10 cellular contexts compared by ENCODE assay signal in the genomic region with DNA sequence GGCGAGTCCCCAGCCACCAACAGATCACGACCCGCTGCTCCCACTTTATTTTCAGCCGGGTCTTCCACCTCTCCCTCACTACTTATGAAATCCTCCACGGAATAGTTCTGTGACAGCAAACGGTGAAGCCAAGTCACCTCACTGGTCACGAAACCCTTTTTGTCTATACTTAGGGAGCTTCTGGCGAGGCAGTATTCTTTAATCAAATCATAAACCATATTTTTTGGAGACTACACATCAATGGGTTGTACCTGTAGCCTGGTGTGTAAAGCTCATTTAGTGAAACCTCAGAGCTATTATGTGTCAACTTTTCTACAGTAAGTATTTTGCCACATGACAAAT. TPM values are rescaled to one million over a fixed set of nuclear protein-coding genes. Genes with fewer than 3 reads are reported as not detected.
DNase-seq lines count a peak whose midpoint lies in the region; ATAC-seq, FAIRE-seq and TF ChIP-seq lines count a peak whose summit lies in the region.
"Had no signal": no experiment of that assay in that cellular context is flagged by ENCODE, and none has a peak within 500 bp of the region (broad histone marks: within the 10 kb centered on the region; RNA-seq: fewer than 3 reads in every experiment).

No MANE protein-coding gene starts in this region.

- no peak for TF ChIP-seq POLR2A in prostate gland (IDR thresholded peaks at IDR 0.05)

- no peaks in the 10 kb centered on the region for H3F3A ChIP-seq in PC-3 (ENCODE audit: low read length, unreplicated experiment)

- H3K79me2 ChIP-seq in PC-3 (ENCODE audit: low read length) = peaks cover 30% of the 10 kb centered on the region

- no peak overlapping the region for H3K4me3 Mint-ChIP-seq in CD4-positive, alpha-beta T cell
- H3K4me3 Mint-ChIP-seq: activated CD4-positive, alpha-beta memory T cell treated with anti-CD3 and anti-CD28 coated beads for 36 hours had no signal

- no peaks in the 10 kb centered on the region for H3K9me2 ChIP-seq in PC-3 (replicated peaks; ENCODE audit: low read length)

- CTCF ChIA-PET in CD4-positive, alpha-beta T cell (lab: Charles Lee) = interaction anchor here (0.9 to 2.6 kb wide), 5 partner anchors 56 to 956 kb away, joined by 3 to 11 read pairs (median 3); a partner anchor contains a TSS
- CTCF ChIA-PET in PC-3 (lab: Charles Lee) = no interaction called here

- no peak overlapping the region for H3K27ac Mint-ChIP-seq in CD4-positive, alpha-beta T cell
- H3K27ac Mint-ChIP-seq: activated CD4-positive, alpha-beta memory T cell treated with anti-CD3 and anti-CD28 coated beads for 36 hours had no signal

- FAIRE-seq in RCC 7860 (lab: Jason Lieb, UNC) = no peak
- FAIRE-seq: frontal cortex had no signal

- H3K9me3 Mint-ChIP-seq in CD4-positive, alpha-beta T cell = no peaks in the 10 kb centered on the region
- H3K9me3 Mint-ChIP-seq: activated CD4-positive, alpha-beta memory T cell treated with anti-CD3 and anti-CD28 coated beads for 36 hours had no signal

- POLR2A ChIA-PET in CD4-positive, alpha-beta T cell (lab: Charles Lee) = interaction anchor here (1.0 to 2.6 kb wide), 14 partner anchors 9 to 955 kb away, joined by 3 to 19 read pairs (median 6); a partner anchor contains a TSS
- POLR2A ChIA-PET in PC-3 (lab: Charles Lee; ENCODE audit: unreplicated experiment) = no interaction called here

- H3K4me1 Mint-ChIP-seq in CD4-positive, alpha-beta T cell (ENCODE audit: low read depth) = peaks cover 17% of the 10 kb centered on the region

- H3K36me3 Mint-ChIP-seq in CD4-positive, alpha-beta T cell (ENCODE audit: low read depth) = peaks cover 18% of the 10 kb centered on the region

- TSS peak; percentile 50 for BruUV-seq in PC-3 (replicated peaks; lab: Mats Ljungman, UMichigan)

- no peak for DNase-seq in CD4-positive, alpha-beta T cell
- DNase-seq in PC-3 (no peak), fibroblast of mammary gland (ENCODE audit: low read depth) (no peak), prostate gland (ENCODE audit: low spot score) (no peak), RCC 7860 (ENCODE audit: low spot score) (no peak), epidermal melanocyte (ENCODE audit: insufficient read length, low spot score) (no peak)

- no peaks in the 10 kb centered on the region for H3K9me3 ChIP-seq in CD4-positive, alpha-beta T cell (ENCODE audit: control insufficient read depth, low read length)
- no peaks in the 10 kb centered on the region for H3K9me3 ChIP-seq in PC-3 (ENCODE audit: low read length)
- no peaks in the 10 kb centered on the region for H3K9me3 ChIP-seq in prostate gland

- ATAC-seq in CD4-positive, alpha-beta T cell (ENCODE audit: poor library complexity) = no peak
- ATAC-seq in PC-3 (no peak), HG02840 (IDR thresholded peaks at IDR 0.05; ENCODE audit: low FRiP score, unreplicated experiment) (no peak), HG03196 (IDR thresholded peaks at IDR 0.05; ENCODE audit: unreplicated experiment) (no peak)

- no peaks in the 10 kb centered on the region for H3K27me3 Mint-ChIP-seq in CD4-positive, alpha-beta T cell
- H3K27me3 Mint-ChIP-seq: activated CD4-positive, alpha-beta memory T cell treated with anti-CD3 and anti-CD28 coated beads for 36 hours had no signal

- intact Hi-C loops in CD4-positive, alpha-beta T cell (cut with DNase I, micrococcal nuclease) = loop anchor here in 1 of 2 experiments (5.0 to 10.0 kb wide), 4 partner anchors 144 to 1806 kb away; a partner anchor contains a TSS
- intact Hi-C loops in PC-3 (cut with micrococcal nuclease) = loop anchor here (5.0 kb wide), 1 partner anchor 46 kb away; no protein-coding TSS in a partner anchor
- intact Hi-C loops in prostate gland (cut with DNase I) = loop anchor here (5.0 kb wide), 1 partner anchor 229 kb away; no protein-coding TSS in a partner anchor

- no peaks in the 10 kb centered on the region for H3K27me3 ChIP-seq in CD4-positive, alpha-beta T cell (ENCODE audit: control insufficient read depth, insufficient read depth, low read length)
- no peaks in the 10 kb centered on the region for H3K27me3 ChIP-seq in PC-3 (ENCODE audit: low read length)
- H3K27me3 ChIP-seq in prostate gland (replicated peaks; ENCODE audit: insufficient read depth) = no peaks in the 10 kb centered on the region

- peak overlapping the region; percentile 58 for H3K9ac ChIP-seq in PC-3 (ENCODE audit: low read length)

- no peak for TF ChIP-seq CTCF in CD4-positive, alpha-beta T cell (IDR thresholded peaks at IDR 0.05)
- TF ChIP-seq CTCF in PC-3 (conservative IDR thresholded peaks at IDR 0.05; ENCODE audit: low read depth, low read length) = no peak
- no peak for TF ChIP-seq CTCF in fibroblast of mammary gland (conservative IDR thresholded peaks at IDR 0.05; ENCODE audit: control insufficient read depth, insufficient read depth, low read depth, low read length)
- TF ChIP-seq CTCF in prostate gland (IDR thresholded peaks at IDR 0.05) = no peak

- peak overlapping the region; percentile 89 for H2AFZ ChIP-seq in PC-3 (ENCODE audit: low read length)

- peak overlapping the region; percentile 96 for H3K4me3 ChIP-seq in PC-3 (ENCODE audit: low read length)
- H3K4me3 ChIP-seq in fibroblast of mammary gland (ENCODE audit: control insufficient read depth, low read depth, low read length) = peak overlapping the region; percentile 93
- peak overlapping the region; percentile 72 to 82 for H3K4me3 ChIP-seq in prostate gland

- WGBS in prostate gland = 2% methylated on average over 8 of the region's 8 CpGs

- H3K4me1 ChIP-seq in PC-3 (ENCODE audit: insufficient read depth, low read length) (peaks cover 23% of the 10 kb centered on the region), prostate gland (replicated peaks) (peaks cover 6% of the 10 kb centered on the region)

- H4K20me1 ChIP-seq in PC-3 (ENCODE audit: low read length) = peaks cover 14% of the 10 kb centered on the region

- H3K4me2 ChIP-seq in PC-3 (ENCODE audit: low read length) = peak overlapping the region; percentile 80

- H3K27ac ChIP-seq in CD4-positive, alpha-beta T cell (ENCODE audit: low read depth, low read length) = peak overlapping the region; percentile 84
- H3K27ac ChIP-seq in PC-3 (ENCODE audit: low read length) (no peak overlapping the region), prostate gland (peak overlapping the region; percentile 94 to 95)

- peaks cover 12% of the 10 kb centered on the region for H3K36me3 ChIP-seq in PC-3 (ENCODE audit: low read depth, low read length)
- no peaks in the 10 kb centered on the region for H3K36me3 ChIP-seq in prostate gland

RNA-seq across cellular contexts. Expression of a gene that starts 0.8 kb away (rescaled TPM):
- total RNA-seq in CD4-positive, alpha-beta T cell = 100 to 1,000 TPM in 1 of 2 experiments, 10 to 100 TPM in 1; 96.3 to 102 TPM
- total RNA-seq in PC-3 (2014; rRNA removed) (384 and 433 TPM in 2 replicates), prostate gland (100 to 1,000 TPM; 148 to 157 TPM)

RNA-seq across cellular contexts. Expression of a gene that starts 4.5 kb away (rescaled TPM):
- 10 to 100 TPM; 66.3 to 67.4 TPM for total RNA-seq in CD4-positive, alpha-beta T cell
- total RNA-seq in PC-3 (2014; rRNA removed) = 8.8 and 18.9 TPM in 2 replicates
- 10 to 100 TPM; 23.3 to 27.4 TPM for total RNA-seq in prostate gland

RNA-seq across cellular contexts. Expression of a gene that starts 56.7 kb away (rescaled TPM):
- total RNA-seq in CD4-positive, alpha-beta T cell = 10 to 100 TPM; 32.0 to 32.8 TPM
- total RNA-seq in PC-3 (2014; rRNA removed) = 13.5 and 14.0 TPM in 2 replicates
- 10 to 100 TPM; 51.6 to 78.7 TPM for total RNA-seq in prostate gland
